ENCODE assay signal across 19 cellular contexts in genomic region chr1:109626682-109627408, GRCh38. TPM values are rescaled to one million over a fixed set of nuclear protein-coding genes. Genes with fewer than 3 reads are reported as not detected.
"Had no signal": no experiment of that assay in that cellular context is flagged by ENCODE, and none has a peak within 500 bp of the region (broad histone marks: within the 10 kb centered on the region; RNA-seq: fewer than 3 reads in every experiment).

No MANE protein-coding gene starts in this region.

- H3K9me3 ChIP-seq: gastroesophageal sphincter, heart left ventricle had no signal

- ATAC-seq: esophagus mucosa; gastroesophageal sphincter; heart left ventricle; stimulated activated naive CD8-positive, alpha-beta T cell treated with anti-CD3 and anti-CD28 coated beads, Interleukin-15, amount 100 ng/mL, for 72 hours; T-cell had no signal

- H3K4me3 Mint-ChIP-seq: activated CD4-positive, alpha-beta T cell treated with anti-CD3 and anti-CD28 coated beads, Interleukin-2, amount 10 ng/mL, durations not matched to agents 24 days and 14 days; activated naive CD4-positive, alpha-beta T cell treated with anti-CD3 and anti-CD28 coated beads, Interleukin-2, amount 10 ng/mL, durations not matched to agents 7 days and 5 days; natural killer cell treated with Interleukin-12 subunit alpha and Interleukin-12 subunit beta and Interleukin-15 and Interleukin-18, amount 100 ng/mL, for 72 hours; stimulated activated naive CD8-positive, alpha-beta T cell treated with anti-CD3 and anti-CD28 coated beads, Interleukin-15, amount 100 ng/mL, for 72 hours had no signal

- H3K27ac Mint-ChIP-seq: natural killer cell treated with Interleukin-12 subunit alpha and Interleukin-12 subunit beta and Interleukin-15 and Interleukin-18, amount 100 ng/mL, for 72 hours had no signal

- DNase-seq: activated CD4-positive, alpha-beta T cell treated with anti-CD3 and anti-CD28 coated beads, Interleukin-2, amount 10 ng/mL, durations not matched to agents 24 days and 14 days; activated T-cell treated with anti-CD3 and anti-CD28 coated beads, Interleukin-2, amount 50 U/mL, for 1 hour; aorta; brain microvascular endothelial cell; central memory CD4-positive, alpha-beta T cell; nucleus accumbens; retina; stimulated activated naive CD8-positive, alpha-beta T cell treated with anti-CD3 and anti-CD28 coated beads, Interleukin-15, amount 100 ng/mL, for 72 hours; T-cell; T1000; trophoblast cell had no signal

- H3K27me3 Mint-ChIP-seq: activated CD4-positive, alpha-beta T cell treated with anti-CD3 and anti-CD28 coated beads, Interleukin-2, amount 10 ng/mL, durations not matched to agents 24 days and 14 days; activated naive CD4-positive, alpha-beta T cell treated with anti-CD3 and anti-CD28 coated beads, Interleukin-2, amount 10 ng/mL, durations not matched to agents 7 days and 5 days; natural killer cell treated with Interleukin-12 subunit alpha and Interleukin-12 subunit beta and Interleukin-15 and Interleukin-18, amount 100 ng/mL, for 72 hours; stimulated activated naive CD8-positive, alpha-beta T cell treated with anti-CD3 and anti-CD28 coated beads, Interleukin-15, amount 100 ng/mL, for 72 hours; T-cell had no signal

- H3K9me3 Mint-ChIP-seq: activated CD4-positive, alpha-beta T cell treated with anti-CD3 and anti-CD28 coated beads, Interleukin-2, amount 10 ng/mL, durations not matched to agents 24 days and 14 days; activated naive CD4-positive, alpha-beta T cell treated with anti-CD3 and anti-CD28 coated beads, Interleukin-2, amount 10 ng/mL, durations not matched to agents 7 days and 5 days; natural killer cell treated with Interleukin-12 subunit alpha and Interleukin-12 subunit beta and Interleukin-15 and Interleukin-18, amount 100 ng/mL, for 72 hours; stimulated activated naive CD8-positive, alpha-beta T cell treated with anti-CD3 and anti-CD28 coated beads, Interleukin-15, amount 100 ng/mL, for 72 hours; T-cell had no signal

- H3K4me3 ChIP-seq: gastroesophageal sphincter, heart left ventricle, SK-N-MC had no signal

- H3K27ac ChIP-seq: brain microvascular endothelial cell, gastroesophageal sphincter, heart left ventricle, SK-N-MC had no signal

- H3K36me3 Mint-ChIP-seq: natural killer cell treated with Interleukin-12 subunit alpha and Interleukin-12 subunit beta and Interleukin-15 and Interleukin-18, amount 100 ng/mL, for 72 hours had no signal

- H3K27me3 ChIP-seq: brain microvascular endothelial cell, gastroesophageal sphincter, heart left ventricle had no signal

RNA-seq across cellular contexts. Expression of gene GNAT2, which starts 7.4 kb away (rescaled TPM):
- total RNA-seq: aorta, esophagus mucosa, gastroesophageal sphincter, heart left ventricle, skeletal muscle tissue, T-cell, temporal lobe had no signal
- polyA plus RNA-seq: aorta, heart left ventricle had no signal
